ENCODE assay signal across 8 cellular contexts in the genomic region with DNA sequence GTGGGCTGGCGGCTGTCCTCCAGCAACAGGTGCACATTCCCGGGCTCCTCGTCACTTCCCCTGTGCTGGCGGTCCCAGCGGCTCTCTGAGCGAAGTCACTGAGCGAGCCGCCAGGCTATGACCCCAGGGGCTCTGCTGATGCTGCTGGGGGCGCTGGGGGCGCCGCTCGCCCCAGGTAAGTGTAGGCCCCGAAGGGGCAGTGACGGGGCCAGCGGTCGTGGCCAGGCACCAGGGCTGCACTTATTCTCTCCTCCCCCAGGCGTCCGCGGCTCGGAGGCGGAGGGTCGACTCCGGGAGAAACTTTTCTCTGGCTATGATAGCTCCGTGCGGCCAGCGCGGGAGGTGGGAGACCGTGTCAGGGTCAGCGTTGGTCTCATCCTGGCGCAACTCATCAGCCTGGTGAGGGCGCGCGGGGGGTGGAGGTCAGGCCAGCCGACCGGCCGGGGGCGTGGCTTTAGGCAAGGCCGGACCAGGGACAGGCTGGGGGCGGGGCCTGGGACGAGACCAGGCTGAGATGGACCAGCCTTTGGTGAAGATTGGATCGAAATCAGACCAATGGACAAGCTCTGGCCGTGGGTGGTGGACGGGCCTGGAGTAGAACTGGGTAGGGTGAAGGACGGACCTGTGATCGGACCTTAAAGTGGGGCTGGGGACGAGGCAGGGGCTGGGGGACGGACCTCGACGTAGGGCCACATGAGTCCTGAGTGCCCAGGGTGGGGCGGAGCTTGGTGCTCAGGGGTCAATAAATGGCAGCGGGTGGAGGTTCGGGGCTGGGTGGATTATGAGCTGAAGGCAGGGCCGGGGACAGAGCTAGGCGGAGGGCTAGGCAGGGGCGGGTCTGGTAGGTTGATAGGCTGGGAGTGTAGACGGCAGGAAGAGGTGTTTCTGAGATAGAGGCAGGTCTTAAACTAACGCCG. TPM values are rescaled to one million over a fixed set of nuclear protein-coding genes. Genes with fewer than 3 reads are reported as not detected.
A peak's percentile ranks its signal among the peaks of the same experiment; 100 is the strongest.
DNase-seq lines count a peak whose midpoint lies in the region; ATAC-seq and TF ChIP-seq lines count a peak whose summit lies in the region.

A gene with protein sequence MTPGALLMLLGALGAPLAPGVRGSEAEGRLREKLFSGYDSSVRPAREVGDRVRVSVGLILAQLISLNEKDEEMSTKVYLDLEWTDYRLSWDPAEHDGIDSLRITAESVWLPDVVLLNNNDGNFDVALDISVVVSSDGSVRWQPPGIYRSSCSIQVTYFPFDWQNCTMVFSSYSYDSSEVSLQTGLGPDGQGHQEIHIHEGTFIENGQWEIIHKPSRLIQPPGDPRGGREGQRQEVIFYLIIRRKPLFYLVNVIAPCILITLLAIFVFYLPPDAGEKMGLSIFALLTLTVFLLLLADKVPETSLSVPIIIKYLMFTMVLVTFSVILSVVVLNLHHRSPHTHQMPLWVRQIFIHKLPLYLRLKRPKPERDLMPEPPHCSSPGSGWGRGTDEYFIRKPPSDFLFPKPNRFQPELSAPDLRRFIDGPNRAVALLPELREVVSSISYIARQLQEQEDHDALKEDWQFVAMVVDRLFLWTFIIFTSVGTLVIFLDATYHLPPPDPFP (plus strand): TSS at position 51 of the 917 bp plus-strand sequence. CDS start 67 bp downstream, at position 118.

- H3K9ac ChIP-seq in HUES48 (ENCODE audit: low read depth, low read length) = no peak within 1 kb of the TSS

- H3K9me3 Mint-ChIP-seq in activated CD8-positive, alpha-beta T cell treated with anti-CD3 and anti-CD28 coated beads for 36 hours = no peaks in the 10 kb centered on the region
- no peaks in the 10 kb centered on the region for H3K9me3 Mint-ChIP-seq in type B pancreatic cell

- peak within 1 kb of the TSS; percentile 68 for H3K4me3 ChIP-seq in HUES48 (ENCODE audit: low read depth, low read length)
- peak within 1 kb of the TSS; percentile 11 to 64 (median 42) for H3K4me3 ChIP-seq in esophagus squamous epithelium
- H3K4me3 ChIP-seq in mucosa of descending colon = no peak within 1 kb of the TSS

- H3K27me3 ChIP-seq in HUES48 (ENCODE audit: control insufficient read depth, insufficient read depth, low read length) (no peaks in the 10 kb centered on the region), esophagus squamous epithelium (peaks cover 0 to 58% (median 3%) of the 10 kb centered on the region in 4 donors)

- H3K27ac Mint-ChIP-seq in activated CD8-positive, alpha-beta T cell treated with anti-CD3 and anti-CD28 coated beads for 36 hours = no peak within 1 kb of the TSS
- peak within 1 kb of the TSS; percentile 82 for H3K27ac Mint-ChIP-seq in type B pancreatic cell

- CTCF ChIA-PET in activated CD8-positive, alpha-beta T cell treated with anti-CD3 and anti-CD28 coated beads for 36 hours (lab: Charles Lee) = interaction anchor here (1.1 to 4.0 kb wide), 4 partner anchors 9 to 149 kb away, joined by 3 to 23 read pairs (median 8); partner anchors contain the start of gene TMEM102

- POLR2A ChIA-PET in activated CD8-positive, alpha-beta T cell treated with anti-CD3 and anti-CD28 coated beads for 36 hours (lab: Charles Lee) = interaction anchor here (0.6 to 4.7 kb wide), 9 partner anchors 8 to 144 kb away, joined by 3 to 31 read pairs (median 4); partner anchors contain the start of genes PLSCR3, POLR2A and SOX15

- H3K36me3 ChIP-seq in HUES48 (ENCODE audit: control insufficient read depth, insufficient read depth, low read length) (no peaks in the 10 kb centered on the region), esophagus squamous epithelium (no peaks in the 10 kb centered on the region), mucosa of descending colon (ENCODE audit: low read depth) (no peaks in the 10 kb centered on the region)

- ATAC-seq in activated CD8-positive, alpha-beta T cell treated with anti-CD3 and anti-CD28 coated beads for 36 hours = peak; percentile 84
- ATAC-seq in mucosa of descending colon = peak; percentile 93
- no peak for ATAC-seq in GM18505 (IDR thresholded peaks at IDR 0.05; ENCODE audit: unreplicated experiment)

- H3K4me1 ChIP-seq in HUES48 (ENCODE audit: control insufficient read depth, insufficient read depth, low read length) (peaks cover 15% of the 10 kb centered on the region), esophagus squamous epithelium (peaks cover 23 to 55% (median 32%) of the 10 kb centered on the region in 3 donors), mucosa of descending colon (ENCODE audit: low read depth) (peaks cover 10% of the 10 kb centered on the region)

- H3K27ac ChIP-seq in HUES48 (ENCODE audit: low read depth, low read length) (peak within 1 kb of the TSS; percentile 76), esophagus squamous epithelium (peak within 1 kb of the TSS; percentile 39 to 80 (median 57))

- H3K4me3 Mint-ChIP-seq in activated CD8-positive, alpha-beta T cell treated with anti-CD3 and anti-CD28 coated beads for 36 hours = peak within 1 kb of the TSS; percentile 64
- peak within 1 kb of the TSS; percentile 89 for H3K4me3 Mint-ChIP-seq in type B pancreatic cell

- no peaks in the 10 kb centered on the region for H3K9me3 ChIP-seq in HUES48 (ENCODE audit: control insufficient read depth, insufficient read depth, low read length)
- H3K9me3 ChIP-seq in esophagus squamous epithelium = no peaks in the 10 kb centered on the region
- H3K9me3 ChIP-seq in mucosa of descending colon = no peaks in the 10 kb centered on the region

- intact Hi-C loops in activated CD8-positive, alpha-beta T cell treated with anti-CD3 and anti-CD28 coated beads for 36 hours (cut with micrococcal nuclease) = no loop called here
- intact Hi-C loops in esophagus squamous epithelium (cut with DNase I) (no loop called here), mucosa of descending colon (cut with DNase I, micrococcal nuclease) (no loop called here)

- H3K36me3 Mint-ChIP-seq in activated CD8-positive, alpha-beta T cell treated with anti-CD3 and anti-CD28 coated beads for 36 hours (ENCODE audit: low read depth) = peaks cover 12% of the 10 kb centered on the region
- H3K36me3 Mint-ChIP-seq in type B pancreatic cell = peaks cover 7% of the 10 kb centered on the region

- DNase-seq in D341Med (ENCODE audit: low spot score) (peak; percentile 68), esophagus squamous epithelium (lab: John Stamatoyannopoulos, UW) (no peak), mucosa of descending colon (peak; percentile 86 to 88 (median 88)), type B pancreatic cell (ENCODE audit: extremely low spot score, unreplicated experiment) (no peak), amniotic stem cell (lab: John Stamatoyannopoulos, UW) (no peak)
- DNase-seq in activated CD8-positive, alpha-beta T cell treated with anti-CD3 and anti-CD28 coated beads for 36 hours = peak; percentile 66

- 11 to 14% methylated on average over 22 to 25 of the region's 58 CpGs for whole genome bisulfite sequencing in esophagus squamous epithelium, 2 donors

- TF ChIP-seq POLR2A in esophagus squamous epithelium (IDR thresholded peaks at IDR 0.05) = no peak
- no peak for TF ChIP-seq POLR2A in GM18505 (IDR thresholded peaks at IDR 0.05; ENCODE audit: borderline replicate concordance, extremely low read depth, insufficient read depth, insufficient read length)

- H3K27me3 Mint-ChIP-seq in activated CD8-positive, alpha-beta T cell treated with anti-CD3 and anti-CD28 coated beads for 36 hours = peaks cover 55% of the 10 kb centered on the region
- peaks cover 48% of the 10 kb centered on the region for H3K27me3 Mint-ChIP-seq in type B pancreatic cell

- peaks cover 24% of the 10 kb centered on the region for H3K4me1 Mint-ChIP-seq in activated CD8-positive, alpha-beta T cell treated with anti-CD3 and anti-CD28 coated beads for 36 hours (ENCODE audit: low read depth)
- H3K4me1 Mint-ChIP-seq in type B pancreatic cell (ENCODE audit: unreplicated experiment) = peaks cover 26% of the 10 kb centered on the region

- TF ChIP-seq CTCF in activated CD8-positive, alpha-beta T cell treated with anti-CD3 and anti-CD28 coated beads for 36 hours (IDR thresholded peaks at IDR 0.05) = no peak
- TF ChIP-seq CTCF in esophagus squamous epithelium (IDR thresholded peaks at IDR 0.05) = peak in 2 of 6 experiments; percentile 4 to 6
- TF ChIP-seq CTCF in mucosa of descending colon (IDR thresholded peaks at IDR 0.05) = no peak
- TF ChIP-seq CTCF in type B pancreatic cell (conservative IDR thresholded peaks at IDR 0.05) = peak; percentile 49

RNA-seq across cellular contexts. Expression of the gene that starts here (rescaled TPM):
- total RNA-seq in activated CD8-positive, alpha-beta T cell treated with anti-CD3 and anti-CD28 coated beads for 36 hours = 10 to 100 TPM; 11.5 to 11.7 TPM
- total RNA-seq in esophagus squamous epithelium (1 to 10 TPM; 2.4 to 7.2 (median 4.6) TPM), mucosa of descending colon (1 to 10 TPM; 6.0 to 8.3 (median 7.7) TPM), type B pancreatic cell (ENCODE audit: low replicate concordance) (16.4 and 51.1 TPM in 2 replicates)

Comparison
In these comparisons a context has a peak if more than half of its experiments do, and no peak if none do; other contexts are left out.
1. DNase-seq: peak in D341Med (single experiment), activated CD8-positive, alpha-beta T cell treated with anti-CD3 and anti-CD28 coated beads for 36 hours (single experiment) and mucosa of descending colon (3 of 3); none in esophagus squamous epithelium (single experiment), type B pancreatic cell (single experiment) and amniotic stem cell (single experiment).